1 cellular context compared by ENCODE assay signal in the genomic region with DNA sequence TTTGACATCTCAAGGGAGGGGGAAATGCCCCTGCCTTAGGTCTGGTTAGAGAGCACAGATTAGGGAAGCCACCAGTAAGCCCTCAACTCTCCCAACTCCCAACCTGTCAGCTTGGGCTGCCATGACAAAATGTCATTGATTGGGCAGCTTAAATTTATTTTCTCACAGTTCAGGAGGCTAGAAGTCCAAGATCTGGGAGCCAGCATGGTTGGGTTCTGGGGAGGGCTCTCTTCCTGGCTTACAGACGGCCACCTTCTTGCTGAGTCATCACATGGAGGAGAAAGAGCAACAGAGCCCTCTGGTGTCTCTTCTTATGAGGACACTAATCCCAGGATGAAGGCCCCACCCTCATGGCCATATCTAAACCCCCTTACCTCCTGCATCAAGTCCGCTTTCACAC.
TF ChIP-seq lines count a peak whose summit lies in the region.

No MANE protein-coding gene starts in this region.

TF ChIP-seq in K562, 482 proteins besides CTCF, POLR2A, EP300 and RAD21 (continued from another document and continues in another):
- TF ChIP-seq, protein P1, sequence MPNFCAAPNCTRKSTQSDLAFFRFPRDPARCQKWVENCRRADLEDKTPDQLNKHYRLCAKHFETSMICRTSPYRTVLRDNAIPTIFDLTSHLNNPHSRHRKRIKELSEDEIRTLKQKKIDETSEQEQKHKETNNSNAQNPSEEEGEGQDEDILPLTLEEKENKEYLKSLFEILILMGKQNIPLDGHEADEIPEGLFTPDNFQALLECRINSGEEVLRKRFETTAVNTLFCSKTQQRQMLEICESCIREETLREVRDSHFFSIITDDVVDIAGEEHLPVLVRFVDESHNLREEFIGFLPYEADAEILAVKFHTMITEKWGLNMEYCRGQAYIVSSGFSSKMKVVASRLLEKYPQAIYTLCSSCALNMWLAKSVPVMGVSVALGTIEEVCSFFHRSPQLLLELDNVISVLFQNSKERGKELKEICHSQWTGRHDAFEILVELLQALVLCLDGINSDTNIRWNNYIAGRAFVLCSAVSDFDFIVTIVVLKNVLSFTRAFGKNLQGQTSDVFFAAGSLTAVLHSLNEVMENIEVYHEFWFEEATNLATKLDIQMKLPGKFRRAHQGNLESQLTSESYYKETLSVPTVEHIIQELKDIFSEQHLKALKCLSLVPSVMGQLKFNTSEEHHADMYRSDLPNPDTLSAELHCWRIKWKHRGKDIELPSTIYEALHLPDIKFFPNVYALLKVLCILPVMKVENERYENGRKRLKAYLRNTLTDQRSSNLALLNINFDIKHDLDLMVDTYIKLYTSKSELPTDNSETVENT (CRISPR knock-in tag; IDR thresholded peaks at IDR 0.05): no peak
- TF ChIP-seq, protein P2, sequence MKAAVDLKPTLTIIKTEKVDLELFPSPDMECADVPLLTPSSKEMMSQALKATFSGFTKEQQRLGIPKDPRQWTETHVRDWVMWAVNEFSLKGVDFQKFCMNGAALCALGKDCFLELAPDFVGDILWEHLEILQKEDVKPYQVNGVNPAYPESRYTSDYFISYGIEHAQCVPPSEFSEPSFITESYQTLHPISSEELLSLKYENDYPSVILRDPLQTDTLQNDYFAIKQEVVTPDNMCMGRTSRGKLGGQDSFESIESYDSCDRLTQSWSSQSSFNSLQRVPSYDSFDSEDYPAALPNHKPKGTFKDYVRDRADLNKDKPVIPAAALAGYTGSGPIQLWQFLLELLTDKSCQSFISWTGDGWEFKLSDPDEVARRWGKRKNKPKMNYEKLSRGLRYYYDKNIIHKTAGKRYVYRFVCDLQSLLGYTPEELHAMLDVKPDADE (conservative IDR thresholded peaks at IDR 0.05; ENCODE audit: control insufficient read depth, low read depth, low read length): no peak; the same call in 1 of the 2 replicates
- peak; percentile 46; the same call in 1 of the 2 replicates for TF ChIP-seq ZNF584 (CRISPR knock-in tag; IDR thresholded peaks at IDR 0.05; ENCODE audit: low read depth)
- no peak for TF ChIP-seq GATAD2B (IDR thresholded peaks at IDR 0.05; ENCODE audit: borderline replicate concordance)
- TF ChIP-seq, protein P3, sequence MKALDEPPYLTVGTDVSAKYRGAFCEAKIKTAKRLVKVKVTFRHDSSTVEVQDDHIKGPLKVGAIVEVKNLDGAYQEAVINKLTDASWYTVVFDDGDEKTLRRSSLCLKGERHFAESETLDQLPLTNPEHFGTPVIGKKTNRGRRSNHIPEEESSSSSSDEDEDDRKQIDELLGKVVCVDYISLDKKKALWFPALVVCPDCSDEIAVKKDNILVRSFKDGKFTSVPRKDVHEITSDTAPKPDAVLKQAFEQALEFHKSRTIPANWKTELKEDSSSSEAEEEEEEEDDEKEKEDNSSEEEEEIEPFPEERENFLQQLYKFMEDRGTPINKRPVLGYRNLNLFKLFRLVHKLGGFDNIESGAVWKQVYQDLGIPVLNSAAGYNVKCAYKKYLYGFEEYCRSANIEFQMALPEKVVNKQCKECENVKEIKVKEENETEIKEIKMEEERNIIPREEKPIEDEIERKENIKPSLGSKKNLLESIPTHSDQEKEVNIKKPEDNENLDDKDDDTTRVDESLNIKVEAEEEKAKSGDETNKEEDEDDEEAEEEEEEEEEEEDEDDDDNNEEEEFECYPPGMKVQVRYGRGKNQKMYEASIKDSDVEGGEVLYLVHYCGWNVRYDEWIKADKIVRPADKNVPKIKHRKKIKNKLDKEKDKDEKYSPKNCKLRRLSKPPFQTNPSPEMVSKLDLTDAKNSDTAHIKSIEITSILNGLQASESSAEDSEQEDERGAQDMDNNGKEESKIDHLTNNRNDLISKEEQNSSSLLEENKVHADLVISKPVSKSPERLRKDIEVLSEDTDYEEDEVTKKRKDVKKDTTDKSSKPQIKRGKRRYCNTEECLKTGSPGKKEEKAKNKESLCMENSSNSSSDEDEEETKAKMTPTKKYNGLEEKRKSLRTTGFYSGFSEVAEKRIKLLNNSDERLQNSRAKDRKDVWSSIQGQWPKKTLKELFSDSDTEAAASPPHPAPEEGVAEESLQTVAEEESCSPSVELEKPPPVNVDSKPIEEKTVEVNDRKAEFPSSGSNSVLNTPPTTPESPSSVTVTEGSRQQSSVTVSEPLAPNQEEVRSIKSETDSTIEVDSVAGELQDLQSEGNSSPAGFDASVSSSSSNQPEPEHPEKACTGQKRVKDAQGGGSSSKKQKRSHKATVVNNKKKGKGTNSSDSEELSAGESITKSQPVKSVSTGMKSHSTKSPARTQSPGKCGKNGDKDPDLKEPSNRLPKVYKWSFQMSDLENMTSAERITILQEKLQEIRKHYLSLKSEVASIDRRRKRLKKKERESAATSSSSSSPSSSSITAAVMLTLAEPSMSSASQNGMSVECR (CRISPR knock-in tag; IDR thresholded peaks at IDR 0.05): no peak
- TF ChIP-seq, protein P4, sequence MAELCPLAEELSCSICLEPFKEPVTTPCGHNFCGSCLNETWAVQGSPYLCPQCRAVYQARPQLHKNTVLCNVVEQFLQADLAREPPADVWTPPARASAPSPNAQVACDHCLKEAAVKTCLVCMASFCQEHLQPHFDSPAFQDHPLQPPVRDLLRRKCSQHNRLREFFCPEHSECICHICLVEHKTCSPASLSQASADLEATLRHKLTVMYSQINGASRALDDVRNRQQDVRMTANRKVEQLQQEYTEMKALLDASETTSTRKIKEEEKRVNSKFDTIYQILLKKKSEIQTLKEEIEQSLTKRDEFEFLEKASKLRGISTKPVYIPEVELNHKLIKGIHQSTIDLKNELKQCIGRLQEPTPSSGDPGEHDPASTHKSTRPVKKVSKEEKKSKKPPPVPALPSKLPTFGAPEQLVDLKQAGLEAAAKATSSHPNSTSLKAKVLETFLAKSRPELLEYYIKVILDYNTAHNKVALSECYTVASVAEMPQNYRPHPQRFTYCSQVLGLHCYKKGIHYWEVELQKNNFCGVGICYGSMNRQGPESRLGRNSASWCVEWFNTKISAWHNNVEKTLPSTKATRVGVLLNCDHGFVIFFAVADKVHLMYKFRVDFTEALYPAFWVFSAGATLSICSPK (IDR thresholded peaks at IDR 0.05; ENCODE audit: borderline replicate concordance): no peak
- TF ChIP-seq, protein P5, sequence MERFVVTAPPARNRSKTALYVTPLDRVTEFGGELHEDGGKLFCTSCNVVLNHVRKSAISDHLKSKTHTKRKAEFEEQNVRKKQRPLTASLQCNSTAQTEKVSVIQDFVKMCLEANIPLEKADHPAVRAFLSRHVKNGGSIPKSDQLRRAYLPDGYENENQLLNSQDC (CRISPR knock-in tag; IDR thresholded peaks at IDR 0.05): no peak
- TF ChIP-seq ZNF263 (CRISPR knock-in tag; IDR thresholded peaks at IDR 0.05; ENCODE audit: borderline replicate concordance): no peak
- TF ChIP-seq NR2C1 (IDR thresholded peaks at IDR 0.05): no peak
- peak; percentile 54 for TF ChIP-seq NR2C1 (tag; IDR thresholded peaks at IDR 0.05)
- TF ChIP-seq ESRRA (IDR thresholded peaks at IDR 0.05; ENCODE audit: borderline replicate concordance, low read depth): no peak
- no peak for TF ChIP-seq KDM5B (IDR thresholded peaks at IDR 0.05; ENCODE audit: insufficient replicate concordance, low read depth, low read length)
- TF ChIP-seq CHD4 (IDR thresholded peaks at IDR 0.05; ENCODE audit: insufficient read depth, insufficient replicate concordance, low read depth, low read length, poor library complexity, severe bottlenecking): no peak
- TF ChIP-seq TCF7L2 (IDR thresholded peaks at IDR 0.05; ENCODE audit: low read depth, low read length): no peak
- no peak for TF ChIP-seq HCFC1 (IDR thresholded peaks at IDR 0.05; ENCODE audit: low read depth, low read length)
- TF ChIP-seq, protein P6, sequence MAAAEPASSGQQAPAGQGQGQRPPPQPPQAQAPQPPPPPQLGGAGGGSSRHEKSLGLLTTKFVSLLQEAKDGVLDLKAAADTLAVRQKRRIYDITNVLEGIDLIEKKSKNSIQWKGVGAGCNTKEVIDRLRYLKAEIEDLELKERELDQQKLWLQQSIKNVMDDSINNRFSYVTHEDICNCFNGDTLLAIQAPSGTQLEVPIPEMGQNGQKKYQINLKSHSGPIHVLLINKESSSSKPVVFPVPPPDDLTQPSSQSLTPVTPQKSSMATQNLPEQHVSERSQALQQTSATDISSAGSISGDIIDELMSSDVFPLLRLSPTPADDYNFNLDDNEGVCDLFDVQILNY (CRISPR knock-in tag; IDR thresholded peaks at IDR 0.05): no peak
- no peak for TF ChIP-seq GABPB2 (CRISPR knock-in tag; conservative IDR thresholded peaks at IDR 0.05)
- TF ChIP-seq NCOA6 (IDR thresholded peaks at IDR 0.05): no peak
- peak; percentile 70 for TF ChIP-seq SMAD4 (CRISPR knock-in tag; conservative IDR thresholded peaks at IDR 0.05)
- TF ChIP-seq RUNX1 (IDR thresholded peaks at IDR 0.05; ENCODE audit: low read depth): no peak
- no peak for TF ChIP-seq ZNF785 (CRISPR knock-in tag; IDR thresholded peaks at IDR 0.05)
- no peak for TF ChIP-seq WHSC1 (IDR thresholded peaks at IDR 0.05; ENCODE audit: low read length)
- TF ChIP-seq PPARD (CRISPR knock-in tag; IDR thresholded peaks at IDR 0.05): no peak
- no peak for TF ChIP-seq ARID1B (IDR thresholded peaks at IDR 0.05)
- no peak for TF ChIP-seq ATF1 (CRISPR knock-in tag; IDR thresholded peaks at IDR 0.05)
- TF ChIP-seq ATF1 (tag; IDR thresholded peaks at IDR 0.05): 0 out of 2 replicates have a peak, but pooled peaks have one; percentile 39
- no peak for TF ChIP-seq GABPA (tag; conservative IDR thresholded peaks at IDR 0.05; ENCODE audit: low read depth)
- no peak for TF ChIP-seq POLR3G (IDR thresholded peaks at IDR 0.05; ENCODE audit: extremely low read depth, insufficient read length, insufficient replicate concordance)
- TF ChIP-seq, protein P7, sequence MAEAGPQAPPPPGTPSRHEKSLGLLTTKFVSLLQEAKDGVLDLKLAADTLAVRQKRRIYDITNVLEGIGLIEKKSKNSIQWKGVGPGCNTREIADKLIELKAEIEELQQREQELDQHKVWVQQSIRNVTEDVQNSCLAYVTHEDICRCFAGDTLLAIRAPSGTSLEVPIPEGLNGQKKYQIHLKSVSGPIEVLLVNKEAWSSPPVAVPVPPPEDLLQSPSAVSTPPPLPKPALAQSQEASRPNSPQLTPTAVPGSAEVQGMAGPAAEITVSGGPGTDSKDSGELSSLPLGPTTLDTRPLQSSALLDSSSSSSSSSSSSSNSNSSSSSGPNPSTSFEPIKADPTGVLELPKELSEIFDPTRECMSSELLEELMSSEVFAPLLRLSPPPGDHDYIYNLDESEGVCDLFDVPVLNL (CRISPR knock-in tag; IDR thresholded peaks at IDR 0.05; ENCODE audit: low read depth): no peak
- TF ChIP-seq, protein P8, sequence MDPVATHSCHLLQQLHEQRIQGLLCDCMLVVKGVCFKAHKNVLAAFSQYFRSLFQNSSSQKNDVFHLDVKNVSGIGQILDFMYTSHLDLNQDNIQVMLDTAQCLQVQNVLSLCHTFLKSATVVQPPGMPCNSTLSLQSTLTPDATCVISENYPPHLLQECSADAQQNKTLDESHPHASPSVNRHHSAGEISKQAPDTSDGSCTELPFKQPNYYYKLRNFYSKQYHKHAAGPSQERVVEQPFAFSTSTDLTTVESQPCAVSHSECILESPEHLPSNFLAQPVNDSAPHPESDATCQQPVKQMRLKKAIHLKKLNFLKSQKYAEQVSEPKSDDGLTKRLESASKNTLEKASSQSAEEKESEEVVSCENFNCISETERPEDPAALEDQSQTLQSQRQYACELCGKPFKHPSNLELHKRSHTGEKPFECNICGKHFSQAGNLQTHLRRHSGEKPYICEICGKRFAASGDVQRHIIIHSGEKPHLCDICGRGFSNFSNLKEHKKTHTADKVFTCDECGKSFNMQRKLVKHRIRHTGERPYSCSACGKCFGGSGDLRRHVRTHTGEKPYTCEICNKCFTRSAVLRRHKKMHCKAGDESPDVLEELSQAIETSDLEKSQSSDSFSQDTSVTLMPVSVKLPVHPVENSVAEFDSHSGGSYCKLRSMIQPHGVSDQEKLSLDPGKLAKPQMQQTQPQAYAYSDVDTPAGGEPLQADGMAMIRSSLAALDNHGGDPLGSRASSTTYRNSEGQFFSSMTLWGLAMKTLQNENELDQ (CRISPR knock-in tag; IDR thresholded peaks at IDR 0.05; ENCODE audit: borderline replicate concordance): no peak
- TF ChIP-seq BDP1 (IDR thresholded peaks at IDR 0.05; ENCODE audit: insufficient read depth, insufficient read length): no peak
- no peak for TF ChIP-seq IRF2 (CRISPR knock-in tag; IDR thresholded peaks at IDR 0.05)
- TF ChIP-seq, protein P9, sequence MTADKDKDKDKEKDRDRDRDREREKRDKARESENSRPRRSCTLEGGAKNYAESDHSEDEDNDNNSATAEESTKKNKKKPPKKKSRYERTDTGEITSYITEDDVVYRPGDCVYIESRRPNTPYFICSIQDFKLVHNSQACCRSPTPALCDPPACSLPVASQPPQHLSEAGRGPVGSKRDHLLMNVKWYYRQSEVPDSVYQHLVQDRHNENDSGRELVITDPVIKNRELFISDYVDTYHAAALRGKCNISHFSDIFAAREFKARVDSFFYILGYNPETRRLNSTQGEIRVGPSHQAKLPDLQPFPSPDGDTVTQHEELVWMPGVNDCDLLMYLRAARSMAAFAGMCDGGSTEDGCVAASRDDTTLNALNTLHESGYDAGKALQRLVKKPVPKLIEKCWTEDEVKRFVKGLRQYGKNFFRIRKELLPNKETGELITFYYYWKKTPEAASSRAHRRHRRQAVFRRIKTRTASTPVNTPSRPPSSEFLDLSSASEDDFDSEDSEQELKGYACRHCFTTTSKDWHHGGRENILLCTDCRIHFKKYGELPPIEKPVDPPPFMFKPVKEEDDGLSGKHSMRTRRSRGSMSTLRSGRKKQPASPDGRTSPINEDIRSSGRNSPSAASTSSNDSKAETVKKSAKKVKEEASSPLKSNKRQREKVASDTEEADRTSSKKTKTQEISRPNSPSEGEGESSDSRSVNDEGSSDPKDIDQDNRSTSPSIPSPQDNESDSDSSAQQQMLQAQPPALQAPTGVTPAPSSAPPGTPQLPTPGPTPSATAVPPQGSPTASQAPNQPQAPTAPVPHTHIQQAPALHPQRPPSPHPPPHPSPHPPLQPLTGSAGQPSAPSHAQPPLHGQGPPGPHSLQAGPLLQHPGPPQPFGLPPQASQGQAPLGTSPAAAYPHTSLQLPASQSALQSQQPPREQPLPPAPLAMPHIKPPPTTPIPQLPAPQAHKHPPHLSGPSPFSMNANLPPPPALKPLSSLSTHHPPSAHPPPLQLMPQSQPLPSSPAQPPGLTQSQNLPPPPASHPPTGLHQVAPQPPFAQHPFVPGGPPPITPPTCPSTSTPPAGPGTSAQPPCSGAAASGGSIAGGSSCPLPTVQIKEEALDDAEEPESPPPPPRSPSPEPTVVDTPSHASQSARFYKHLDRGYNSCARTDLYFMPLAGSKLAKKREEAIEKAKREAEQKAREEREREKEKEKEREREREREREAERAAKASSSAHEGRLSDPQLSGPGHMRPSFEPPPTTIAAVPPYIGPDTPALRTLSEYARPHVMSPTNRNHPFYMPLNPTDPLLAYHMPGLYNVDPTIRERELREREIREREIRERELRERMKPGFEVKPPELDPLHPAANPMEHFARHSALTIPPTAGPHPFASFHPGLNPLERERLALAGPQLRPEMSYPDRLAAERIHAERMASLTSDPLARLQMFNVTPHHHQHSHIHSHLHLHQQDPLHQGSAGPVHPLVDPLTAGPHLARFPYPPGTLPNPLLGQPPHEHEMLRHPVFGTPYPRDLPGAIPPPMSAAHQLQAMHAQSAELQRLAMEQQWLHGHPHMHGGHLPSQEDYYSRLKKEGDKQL (CRISPR knock-in tag; IDR thresholded peaks at IDR 0.05; ENCODE audit: borderline replicate concordance): no peak
- TF ChIP-seq CREM (IDR thresholded peaks at IDR 0.05; ENCODE audit: low read depth): no peak
- TF ChIP-seq SRF (CRISPR knock-in tag; IDR thresholded peaks at IDR 0.05): no peak
